ENCODE assay signal across 14 cellular contexts in the genomic region with DNA sequence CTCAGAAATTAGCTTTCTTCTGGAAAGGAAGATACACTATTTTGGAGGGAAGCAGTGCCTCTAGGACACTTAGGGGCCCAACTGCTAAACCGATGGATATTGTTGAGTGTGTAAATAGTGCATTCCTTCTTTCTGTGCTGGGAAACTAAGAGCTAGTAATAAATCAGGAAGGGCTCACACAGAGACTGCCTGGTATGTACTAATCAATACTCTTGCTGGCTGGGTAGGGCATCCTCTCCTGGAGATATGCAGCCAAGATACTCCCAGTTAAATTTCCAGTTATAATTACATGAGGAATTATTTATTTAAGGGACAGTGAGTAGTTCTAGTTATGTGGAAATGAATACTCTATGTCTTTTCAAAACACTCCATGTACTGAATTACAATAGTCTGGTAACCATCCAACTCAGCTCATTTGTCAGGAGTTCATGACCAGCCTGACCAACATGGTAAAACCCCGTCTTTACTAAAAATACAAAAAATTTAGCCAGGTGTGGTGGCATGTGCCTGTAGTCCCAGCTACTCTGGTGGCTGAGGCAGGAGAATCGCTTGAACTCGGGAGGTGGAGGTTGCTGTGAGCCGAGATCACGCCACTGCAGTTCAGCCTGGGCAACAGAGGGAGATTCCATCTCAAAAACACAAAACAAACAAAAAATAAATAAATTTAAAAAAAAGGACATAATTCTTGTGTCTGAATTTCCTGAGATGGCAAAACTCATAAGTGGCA.
DNase-seq lines count a peak whose midpoint lies in the region; ATAC-seq and TF ChIP-seq lines count a peak whose summit lies in the region.
"Had no signal": no experiment of that assay in that cellular context is flagged by ENCODE, and none has a peak within 500 bp of the region (broad histone marks: within the 10 kb centered on the region; RNA-seq: fewer than 3 reads in every experiment).

No MANE protein-coding gene starts in this region.

- H4K20me1 ChIP-seq in HCT116 (ENCODE audit: insufficient read depth) = no peaks in the 10 kb centered on the region

- H3K27me3 ChIP-seq in HCT116 (ENCODE audit: insufficient read depth, low read length) = no peaks in the 10 kb centered on the region
- H3K27me3 ChIP-seq in Panc1 (ENCODE audit: control insufficient read depth, insufficient read depth, low read length) = no peaks in the 10 kb centered on the region
- H3K27me3 ChIP-seq in iPS-18a (ENCODE audit: control insufficient read depth, insufficient read depth, low read length) = no peaks in the 10 kb centered on the region
- H3K27me3 ChIP-seq: upper lobe of left lung had no signal

- H3K9me3 ChIP-seq in HCT116 (ENCODE audit: control insufficient read depth in 1 of 2, insufficient read depth in 1 of 2, low read depth in 1 of 2, low read length in 2 of 2) (peaks cover 0 to 3% of the 10 kb centered on the region in 2 experiments; a peak in 1 of 4 replicates), Panc1 (ENCODE audit: control insufficient read depth, insufficient read depth, low read depth, low read length) (no peaks in the 10 kb centered on the region), iPS-18a (ENCODE audit: control insufficient read depth, low read depth, low read length) (no peaks in the 10 kb centered on the region)
- H3K9me3 ChIP-seq: prostate gland, upper lobe of left lung had no signal

- peak overlapping the region; percentile 69 for H3K9ac ChIP-seq in HCT116 (ENCODE audit: low read length)
- H3K9ac ChIP-seq in iPS-18a (ENCODE audit: low read length) = peak overlapping the region; percentile 93

- intact Hi-C loops in HCT116 (cut with micrococcal nuclease) (loop anchor here (5.0 kb wide), 1 partner anchor 665 kb away; a partner anchor contains a TSS), Panc1 (cut with micrococcal nuclease; ENCODE audit: unreplicated experiment) (loop anchor here (5.0 kb wide), 1 partner anchor 1685 kb away; no protein-coding TSS in a partner anchor), sciatic nerve (cut with DNase I) (no loop called here)

- peak overlapping the region; percentile 71 for H3K4me2 ChIP-seq in HCT116 (ENCODE audit: low read length)

- POLR2A ChIA-PET in HCT116 (lab: Charles Lee) = interaction anchor here (1.0 to 10.3 kb wide), 14 partner anchors 10 to 1689 kb away, joined by 3 to 302 read pairs (median 37); a partner anchor contains a TSS
- POLR2A ChIA-PET in Panc1 (lab: Charles Lee) = interaction anchor here (0.6 to 1.3 kb wide), 4 partner anchors 11 to 1689 kb away, joined by 3 to 8 read pairs (median 6); a partner anchor contains a TSS

- H3K36me3 ChIP-seq in HCT116 (ENCODE audit: control insufficient read depth in 1 of 2, insufficient read depth in 2 of 2, low read length in 2 of 2) (no peaks in the 10 kb centered on the region), Panc1 (ENCODE audit: control insufficient read depth, insufficient read depth, low read length) (no peaks in the 10 kb centered on the region; the same call in 1 of the 2 replicates), iPS-18a (ENCODE audit: control insufficient read depth, low read depth, low read length) (no peaks in the 10 kb centered on the region)
- H3K36me3 ChIP-seq: prostate gland, upper lobe of left lung had no signal

- TF ChIP-seq POLR2A in HCT116 (IDR thresholded peaks at IDR 0.05; ENCODE audit: borderline replicate concordance, extremely low read depth, insufficient read depth, insufficient read length) = no peak

- in situ Hi-C loops in Panc1 (cut with HindIII; ENCODE audit: low pct_unique_long_range_greater_than_20kb, low sequenced_read_pairs) = no loop called here

- no peaks in the 10 kb centered on the region for H3K79me2 ChIP-seq in HCT116 (ENCODE audit: insufficient read depth, low read length)

- CTCF ChIA-PET in HCT116 (lab: Charles Lee) (interaction anchor here (1.0 kb wide), 1 partner anchor 83 kb away, joined by 7 read pairs; no protein-coding TSS in a partner anchor), Panc1 (lab: Charles Lee) (interaction anchor here (0.6 to 1.0 kb wide), 2 partner anchors 60 kb away, joined by 3 to 4 read pairs; a partner anchor contains a TSS)

- no peak overlapping the region for H2AFZ ChIP-seq in HCT116 (ENCODE audit: low read depth, low read length, poor library complexity, severe bottlenecking)

- H3K4me1 ChIP-seq in HCT116 (ENCODE audit: control insufficient read depth in 1 of 2, insufficient read depth in 2 of 2, low read length in 2 of 2) (peaks cover 36 to 66% of the 10 kb centered on the region in 2 experiments), Panc1 (ENCODE audit: control insufficient read depth, insufficient read depth, low read length) (peaks cover 24% of the 10 kb centered on the region), iPS-18a (ENCODE audit: control insufficient read depth, low read depth, low read length) (peaks cover 26% of the 10 kb centered on the region)
- H3K4me1 ChIP-seq: prostate gland had no signal

- TF ChIP-seq CTCF in HCT116 (IDR thresholded peaks at IDR 0.05 in 2 of 3, conservative IDR thresholded peaks at IDR 0.05 in 1 of 3; ENCODE audit: borderline replicate concordance in 1 of 3, insufficient read depth in 1 of 3, low read depth in 2 of 3, low read length in 2 of 3) = no peak
- TF ChIP-seq CTCF in Panc1 (IDR thresholded peaks at IDR 0.05) = no peak

- H3K27ac ChIP-seq in HCT116 (ENCODE audit: low read depth, low read length) = peak overlapping the region; percentile 88
- peak overlapping the region; percentile 100 for H3K27ac ChIP-seq in Panc1 (ENCODE audit: low read length)
- peak overlapping the region; percentile 82 for H3K27ac ChIP-seq in iPS-18a (ENCODE audit: low read length)
- H3K27ac ChIP-seq: prostate gland had no signal

- TF ChIP-seq RAD21 in HCT116 (IDR thresholded peaks at IDR 0.05; ENCODE audit: low read depth) = no peak

- RAD21 ChIA-PET in HCT116 (lab: Charles Lee; ENCODE audit: low non-redundant PET in 1 of 2, low total read pairs in 2 of 2, uncharacterized antibody in 2 of 2, unreplicated experiment in 2 of 2) = no interaction called here

- ATAC-seq in HCT116 = no peak
- ATAC-seq in Panc1 = no peak
- ATAC-seq in sciatic nerve = no peak

- BruUV-seq in HCT116 (replicated peaks; lab: Mats Ljungman, UMichigan) (no TSS peak), Panc1 (replicated peaks; lab: Mats Ljungman, UMichigan) (no TSS peak)

- no peak overlapping the region for H3K4me3 ChIP-seq in HCT116 (replicated peaks in 1 of 2; ENCODE audit: low read depth in 1 of 2, low read length in 2 of 2)
- H3K4me3 ChIP-seq in Panc1 (ENCODE audit: low read depth in 2 of 2, low read length in 2 of 2) = peak overlapping the region; percentile 78 to 93
- H3K4me3 ChIP-seq in iPS-18a (ENCODE audit: low read length) = peak overlapping the region; percentile 82
- H3K4me3 ChIP-seq: prostate gland, upper lobe of left lung had no signal

- H3K9me2 ChIP-seq in HCT116 (ENCODE audit: insufficient read depth) = no peaks in the 10 kb centered on the region

- DNase-seq in NCI-H2227 treated with DMSO at 0.1 percent for 48 hours (lab: John Stamatoyannopoulos, UW) (peak; percentile 48), NCI-H2227 (lab: John Stamatoyannopoulos, UW; ENCODE audit: unreplicated experiment) (no peak), HCT116 (ENCODE audit: low read depth, low spot score) (no peak), Panc1 (ENCODE audit: low read depth, low spot score) (no peak), sciatic nerve (ENCODE audit: low spot score) (no peak), NCI-H1048 (lab: John Stamatoyannopoulos, UW) (no peak)
- no peak for DNase-seq in stimulated activated naive CD4-positive, alpha-beta T cell treated with Interleukin-2 at 50 U/mL for 16 hours (lab: John Stamatoyannopoulos, UW)
- DNase-seq: activated T-cell treated with anti-CD3 and anti-CD28 coated beads, Interleukin-2, amount 50 U/mL, for 48 hours; cerebellar nuclear complex; GDM1; NCI-H524; upper lobe of left lung had no signal

TF ChIP-seq in HCT116, 20 proteins besides CTCF, POLR2A, EP300 and RAD21:
- TF ChIP-seq EZH2 (IDR thresholded peaks at IDR 0.05) = no peak
- TF ChIP-seq FOSL1 (IDR thresholded peaks at IDR 0.05; ENCODE audit: low read depth) = 0 out of 2 replicates have a peak, but pooled peaks have one; percentile 2
TF ChIP-seq in HCT116: peak in this region for 1.

Comparison
In these comparisons a context has a peak if more than half of its experiments do, and no peak if none do; other contexts are left out.
1. H3K4me3 ChIP-seq: peak in Panc1 (2 of 2) and iPS-18a (single experiment); none in HCT116 (0 of 2).
2. Peak in every context shown above with its lines, with median percentiles within 50 percentile points of each other: H3K27ac ChIP-seq.